In the genomic region with DNA sequence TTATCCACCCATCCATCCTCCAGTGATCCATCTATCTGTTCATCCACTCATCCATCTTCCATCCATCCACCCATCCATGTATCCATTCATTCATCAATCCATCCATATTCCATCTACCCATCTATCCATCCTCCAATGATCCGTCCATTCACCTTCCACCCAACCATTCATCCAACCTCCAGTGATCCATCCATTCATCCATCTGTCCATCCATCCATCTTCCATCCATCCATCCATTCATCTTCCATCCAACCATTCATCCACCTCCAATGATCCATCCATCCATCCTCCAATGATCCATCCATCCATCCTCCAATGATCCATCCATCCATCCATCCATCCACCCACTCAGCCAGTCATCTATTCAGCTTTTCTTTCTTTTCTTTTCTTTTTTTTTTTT, we compare ENCODE assay signal across 17 cellular contexts.
A peak's percentile ranks its signal among the peaks of the same experiment; 100 is the strongest.
DNase-seq lines count a peak whose midpoint lies in the region; ATAC-seq and TF ChIP-seq lines count a peak whose summit lies in the region.
"Had no signal": no experiment of that assay in that cellular context is flagged by ENCODE, and none has a peak within 500 bp of the region (broad histone marks: within the 10 kb centered on the region; RNA-seq: fewer than 3 reads in every experiment).

No MANE protein-coding gene starts in this region.

- H3K4me1 Mint-ChIP-seq in endodermal cell, result no peaks in the 10 kb centered on the region
- no peaks in the 10 kb centered on the region for H3K4me1 Mint-ChIP-seq in activated T-helper 17 cell treated with anti-CD3 and anti-CD28 coated beads, Interleukin-2, amount 50 U/mL, for 72 hours
- H3K4me1 Mint-ChIP-seq: B cell, IgD-negative memory B cell had no signal

- H3K4me3 Mint-ChIP-seq in endodermal cell, result no peak overlapping the region
- H3K4me3 Mint-ChIP-seq in activated T-helper 17 cell treated with anti-CD3 and anti-CD28 coated beads, Interleukin-2, amount 50 U/mL, for 72 hours, result no peak overlapping the region
- H3K4me3 Mint-ChIP-seq: B cell; CD8-positive, alpha-beta T cell; GM23338; IgD-negative memory B cell had no signal

- H3K27me3 ChIP-seq in endodermal cell (ENCODE audit: control insufficient read depth, insufficient read depth, low read length, poor library complexity, severe bottlenecking), result no peaks in the 10 kb centered on the region
- H3K27me3 ChIP-seq: BLaER1 treated with 17β-estradiol and CSF1 and Interleukin-3, amounts not matched to agents 10 nM and 100 nM had no signal

- no peaks in the 10 kb centered on the region for H3K36me3 Mint-ChIP-seq in endodermal cell (ENCODE audit: low read depth)
- H3K36me3 Mint-ChIP-seq in activated T-helper 17 cell treated with anti-CD3 and anti-CD28 coated beads, Interleukin-2, amount 50 U/mL, for 72 hours (ENCODE audit: low read depth), result no peaks in the 10 kb centered on the region
- H3K36me3 Mint-ChIP-seq: CD8-positive, alpha-beta T cell; IgD-negative memory B cell had no signal

- no peaks in the 10 kb centered on the region for H3K9me3 ChIP-seq in endodermal cell (ENCODE audit: control insufficient read depth, low read length)
- H3K9me3 ChIP-seq: BLaER1 treated with 17β-estradiol and CSF1 and Interleukin-3, amounts not matched to agents 10 nM and 100 nM; Caco-2 had no signal

- H3K27ac Mint-ChIP-seq in endodermal cell, result no peak overlapping the region
- H3K27ac Mint-ChIP-seq in activated T-helper 17 cell treated with anti-CD3 and anti-CD28 coated beads, Interleukin-2, amount 50 U/mL, for 72 hours, result no peak overlapping the region
- H3K27ac Mint-ChIP-seq: B cell; CD8-positive, alpha-beta T cell; GM23338; IgD-negative memory B cell had no signal

- H3K4me3 ChIP-seq in endodermal cell (ENCODE audit: low read length), result no peak overlapping the region
- H3K4me3 ChIP-seq: BLaER1 treated with 17β-estradiol and CSF1 and Interleukin-3, amounts not matched to agents 10 nM and 100 nM; GM23338 had no signal

- TF ChIP-seq CTCF in endodermal cell (conservative IDR thresholded peaks at IDR 0.05), result no peak

- DNase-seq in endodermal cell (peak; percentile 6), DMS79 (lab: John Stamatoyannopoulos, UW) (no peak), medulla oblongata (ENCODE audit: extremely low spot score) (no peak)
- DNase-seq: Caco-2; CD8-positive, alpha-beta T cell; DMS153; DMS79 treated with DMSO at 0.1 percent for 48 hours; GF-D8; H7 had no signal

- 91 to 92% methylated on average over 1 of the region's 1 CpG for WGBS in endodermal cell (ENCODE audit: insufficient coverage in 1 of 2, insufficient read length in 1 of 2), 2 experiments

- peaks cover 6% of the 10 kb centered on the region for H3K27me3 Mint-ChIP-seq in endodermal cell (ENCODE audit: insufficient read depth)
- H3K27me3 Mint-ChIP-seq in activated T-helper 17 cell treated with anti-CD3 and anti-CD28 coated beads, Interleukin-2, amount 50 U/mL, for 72 hours, result peaks cover 13% of the 10 kb centered on the region
- H3K27me3 Mint-ChIP-seq: B cell, IgD-negative memory B cell had no signal

- H3K9me3 Mint-ChIP-seq in endodermal cell, result no peaks in the 10 kb centered on the region
- no peaks in the 10 kb centered on the region for H3K9me3 Mint-ChIP-seq in activated T-helper 17 cell treated with anti-CD3 and anti-CD28 coated beads, Interleukin-2, amount 50 U/mL, for 72 hours
- H3K9me3 Mint-ChIP-seq: CD8-positive, alpha-beta T cell; GM23338 had no signal

- H3K27ac ChIP-seq in angular gyrus (ENCODE audit: low read depth, low read length) (peak overlapping the region; percentile 79), cingulate gyrus (ENCODE audit: low read depth, low read length) (peak overlapping the region; percentile 73), endodermal cell (ENCODE audit: low read depth, low read length) (no peak overlapping the region)
- H3K27ac ChIP-seq: BLaER1 treated with 17β-estradiol and CSF1 and Interleukin-3, amounts not matched to agents 10 nM and 100 nM had no signal

- H3K9ac ChIP-seq in endodermal cell (ENCODE audit: extremely low read depth, low read length, poor library complexity, severe bottlenecking), result no peak overlapping the region
- H3K9ac ChIP-seq: BLaER1 treated with 17β-estradiol and CSF1 and Interleukin-3, amounts not matched to agents 10 nM and 100 nM had no signal

- no peak for ATAC-seq in activated T-helper 17 cell treated with anti-CD3 and anti-CD28 coated beads, Interleukin-2, amount 50 U/mL, for 72 hours (replicated peaks)
- ATAC-seq: CD8-positive, alpha-beta T cell; GM23338; HCT116 had no signal

- no peaks in the 10 kb centered on the region for H3K36me3 ChIP-seq in endodermal cell (ENCODE audit: control insufficient read depth, insufficient read depth, low read length)
- H3K36me3 ChIP-seq: BLaER1 treated with 17β-estradiol and CSF1 and Interleukin-3, amounts not matched to agents 10 nM and 100 nM had no signal

- no peaks in the 10 kb centered on the region for H3K4me1 ChIP-seq in endodermal cell (ENCODE audit: control insufficient read depth, insufficient read depth, low read length)
- H3K4me1 ChIP-seq: BLaER1 treated with 17β-estradiol and CSF1 and Interleukin-3, amounts not matched to agents 10 nM and 100 nM; Caco-2 had no signal
